1 cellular context compared by ENCODE assay signal in genomic region chr2:24486628-24487027, GRCh38.
TF ChIP-seq lines count a peak whose summit lies in the region.

No MANE protein-coding gene starts in this region.

TF ChIP-seq in A549, 52 proteins besides CTCF, POLR2A, EP300 and RAD21 (continued from another document):
- TF ChIP-seq ATOH8 (CRISPR knock-in tag; IDR thresholded peaks at IDR 0.05; ENCODE audit: low read depth): no peak
